ENCODE assay signal across 8 cellular contexts in genomic region chr5:69331528-69332445, GRCh38. TPM values are rescaled to one million over a fixed set of nuclear protein-coding genes. Genes with fewer than 3 reads are reported as not detected.
A peak's percentile ranks its signal among the peaks of the same experiment; 100 is the strongest.
DNase-seq lines count a peak whose midpoint lies in the region; ATAC-seq and TF ChIP-seq lines count a peak whose summit lies in the region.

No MANE protein-coding gene starts in this region.

- BruUV-seq in Panc1 (replicated peaks; lab: Mats Ljungman, UMichigan), result TSS peak; percentile 88

- no peaks in the 10 kb centered on the region for H3K9me3 ChIP-seq in Panc1 (ENCODE audit: control insufficient read depth, insufficient read depth, low read depth, low read length)

- H3K4me1 Mint-ChIP-seq in osteocyte (ENCODE audit: unreplicated experiment), result peaks cover 9% of the 10 kb centered on the region

- no peaks in the 10 kb centered on the region for H3K27me3 ChIP-seq in Panc1 (ENCODE audit: control insufficient read depth, insufficient read depth, low read length)

- no peaks in the 10 kb centered on the region for H3K9me3 Mint-ChIP-seq in osteocyte (ENCODE audit: unreplicated experiment)

- peak overlapping the region; percentile 58 to 84 for H3K4me3 ChIP-seq in Panc1 (ENCODE audit: low read depth in 2 of 2, low read length in 2 of 2)
- H3K4me3 ChIP-seq in epithelial cell of proximal tubule (ENCODE audit: low read depth, low read length), result peak overlapping the region; percentile 63

- in situ Hi-C loops in Panc1 (cut with HindIII; ENCODE audit: low pct_unique_long_range_greater_than_20kb, low sequenced_read_pairs), result no loop called here

- H3K36me3 ChIP-seq in Panc1 (ENCODE audit: control insufficient read depth, insufficient read depth, low read length), result no peaks in the 10 kb centered on the region; the same call in 1 of the 2 replicates

- ATAC-seq in Panc1 (no peak), HG03196 (IDR thresholded peaks at IDR 0.05; ENCODE audit: unreplicated experiment) (no peak)
- ATAC-seq in activated CD4-positive, CD25-positive, alpha-beta regulatory T cell treated with anti-CD3 and anti-CD28 coated beads, Interleukin-2, amount 50 U/mL, for 24 hours, result no peak

- intact Hi-C loops in Panc1 (cut with micrococcal nuclease; ENCODE audit: unreplicated experiment), result no loop called here

- POLR2A ChIA-PET in Panc1 (lab: Charles Lee), result interaction anchor here (0.7 kb wide), 1 partner anchor 42 kb away, joined by 5 read pairs; no protein-coding TSS in a partner anchor

- no peaks in the 10 kb centered on the region for H3K27me3 Mint-ChIP-seq in osteocyte (ENCODE audit: unreplicated experiment)

- peaks cover 2% of the 10 kb centered on the region for H3K36me3 Mint-ChIP-seq in osteocyte (ENCODE audit: unreplicated experiment)

- no peak overlapping the region for H3K27ac Mint-ChIP-seq in osteocyte (ENCODE audit: unreplicated experiment)

- CTCF ChIA-PET in Panc1 (lab: Charles Lee), result interaction anchor here (0.6 kb wide), 1 partner anchor 61 kb away, joined by 7 read pairs; no protein-coding TSS in a partner anchor

- DNase-seq in NCI-H510A treated with DMSO at 0.1 percent for 48 hours (lab: John Stamatoyannopoulos, UW) (peak; percentile 15), NCI-H510A (lab: John Stamatoyannopoulos, UW) (no peak), Panc1 (ENCODE audit: low read depth, low spot score) (no peak), epithelial cell of proximal tubule (ENCODE audit: low read depth) (no peak), osteocyte (ENCODE audit: extremely low spot score, unreplicated experiment) (peak; percentile 40), COR-L47 (lab: John Stamatoyannopoulos, UW) (no peak)

- peak overlapping the region; percentile 78 for H3K4me3 Mint-ChIP-seq in osteocyte (ENCODE audit: unreplicated experiment)

- H3K4me1 ChIP-seq in Panc1 (ENCODE audit: control insufficient read depth, insufficient read depth, low read length), result peaks cover 11% of the 10 kb centered on the region

- no peak for TF ChIP-seq CTCF in Panc1 (IDR thresholded peaks at IDR 0.05)
- no peak for TF ChIP-seq CTCF in epithelial cell of proximal tubule (conservative IDR thresholded peaks at IDR 0.05; ENCODE audit: low read depth, low read length)
- no peak for TF ChIP-seq CTCF in osteocyte (IDR thresholded peaks at IDR 0.05)

- H3K27ac ChIP-seq in Panc1 (ENCODE audit: low read length), result peak overlapping the region; percentile 88

RNA-seq across cellular contexts. Expression of gene CCDC125, which starts 0.8 kb away (rescaled TPM):
- total RNA-seq in Panc1 (2021; ENCODE audit: unreplicated experiment), result 10.4 TPM
- polyA plus RNA-seq in Panc1 (2012; ENCODE audit: insufficient read length), result 6.5 TPM
- 4.8 and 5.8 TPM in 2 replicates for total RNA-seq in epithelial cell of proximal tubule
- total RNA-seq in osteocyte, result 2.4 and 2.6 TPM in 2 replicates

RNA-seq across cellular contexts. Expression of gene AK6, which starts 37.5 kb away (rescaled TPM):
- total RNA-seq in Panc1 (2021; ENCODE audit: unreplicated experiment) (61.3 TPM), epithelial cell of proximal tubule (14.8 and 33.0 TPM in 2 replicates), osteocyte (29.6 and 31.0 TPM in 2 replicates)
- polyA plus RNA-seq in Panc1 (2012; ENCODE audit: insufficient read length), result 38.2 TPM

RNA-seq across cellular contexts. Expression of gene TAF9, which starts 37.5 kb away (rescaled TPM):
- total RNA-seq in Panc1 (2021; ENCODE audit: unreplicated experiment) (142 TPM), epithelial cell of proximal tubule (34.5 and 79.5 TPM in 2 replicates), osteocyte (66.9 and 69.3 TPM in 2 replicates)
- polyA plus RNA-seq in Panc1 (2012; ENCODE audit: insufficient read length), result 97.8 TPM

RNA-seq across cellular contexts. Expression of gene RAD17, which starts 37.8 kb away (rescaled TPM):
- total RNA-seq in Panc1 (2021; ENCODE audit: unreplicated experiment) (41.7 TPM), epithelial cell of proximal tubule (12.4 and 19.5 TPM in 2 replicates), osteocyte (30.1 and 30.6 TPM in 2 replicates)
- 28.9 TPM for polyA plus RNA-seq in Panc1 (2012; ENCODE audit: insufficient read length)

Comparison
In these comparisons a context has a peak if more than half of its experiments do, and no peak if none do; other contexts are left out.
1. DNase-seq: peak in NCI-H510A treated with DMSO at 0.1 percent for 48 hours (single experiment) and osteocyte (single experiment); none in NCI-H510A (single experiment), Panc1 (single experiment), epithelial cell of proximal tubule (single experiment) and COR-L47 (single experiment).